ENCODE assay signal across 1 cellular context in the genomic region with DNA sequence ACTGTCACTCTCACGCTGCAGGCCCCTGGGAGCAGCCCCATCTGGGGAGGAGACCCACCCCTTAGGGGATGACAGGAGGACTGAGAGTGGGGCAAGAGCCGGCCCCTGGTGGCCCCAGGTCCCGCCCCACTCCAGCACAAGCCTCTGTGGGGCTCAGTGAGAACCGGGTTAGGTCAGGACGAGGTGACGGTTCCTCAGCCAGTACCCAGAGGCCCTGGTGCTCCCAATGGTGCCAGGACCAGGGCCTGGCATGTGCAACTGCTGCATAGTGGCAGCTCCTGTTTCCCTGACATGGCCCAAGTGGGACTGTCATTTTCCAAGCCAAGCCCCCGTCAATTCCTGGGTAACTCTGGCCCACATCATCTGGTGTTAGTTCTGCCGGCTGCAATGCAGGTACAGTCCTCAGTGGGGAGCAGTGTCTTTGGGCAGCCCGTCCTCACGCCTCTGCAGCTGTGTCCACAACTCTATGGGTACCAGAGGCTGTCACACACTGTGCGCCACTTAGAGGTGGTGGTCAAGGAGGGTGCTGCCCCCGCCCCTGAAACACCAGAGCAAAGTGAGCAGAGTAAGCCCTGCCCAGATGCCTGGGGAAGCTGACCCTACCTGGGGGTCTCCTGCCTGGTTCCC.
TF ChIP-seq lines count a peak whose summit lies in the region.

No MANE protein-coding gene starts in this region.

TF ChIP-seq in H1, 55 proteins besides CTCF, POLR2A, EP300 and RAD21:
- TF ChIP-seq HDAC2 (IDR thresholded peaks at IDR 0.05; ENCODE audit: borderline replicate concordance in 1 of 2, low read depth in 2 of 2, low read length in 2 of 2) (no peak), ASH2L (IDR thresholded peaks at IDR 0.05; ENCODE audit: low read length) (no peak), CBX5 (IDR thresholded peaks at IDR 0.05; ENCODE audit: low read depth, low read length) (no peak), RNF2 (IDR thresholded peaks at IDR 0.05; ENCODE audit: borderline replicate concordance, low read depth, low read length, missing control alignments, poor library complexity, severe bottlenecking) (no peak), SP4 (IDR thresholded peaks at IDR 0.05; ENCODE audit: low read length) (no peak), USF2 (IDR thresholded peaks at IDR 0.05; ENCODE audit: low read length) (no peak), TAF7 (optimal IDR thresholded peaks at IDR 0.05; ENCODE audit: borderline replicate concordance, low read depth, low read length) (no peak), SP2 (IDR thresholded peaks at IDR 0.05; ENCODE audit: low read length) (no peak), BRCA1 (IDR thresholded peaks at IDR 0.05; ENCODE audit: low read depth, low read length) (no peak), POLR2AphosphoS5 (IDR thresholded peaks at IDR 0.05; ENCODE audit: low read depth, low read length) (no peak), JUND (IDR thresholded peaks at IDR 0.05; ENCODE audit: low read length) (no peak), SIN3A (conservative IDR thresholded peaks at IDR 0.05 in 1 of 2, IDR thresholded peaks at IDR 0.05 in 1 of 2; ENCODE audit: low read depth in 1 of 2, low read length in 2 of 2) (no peak), POU5F1 (IDR thresholded peaks at IDR 0.05; ENCODE audit: low read depth, low read length) (no peak)
- TF ChIP-seq, protein P1, sequence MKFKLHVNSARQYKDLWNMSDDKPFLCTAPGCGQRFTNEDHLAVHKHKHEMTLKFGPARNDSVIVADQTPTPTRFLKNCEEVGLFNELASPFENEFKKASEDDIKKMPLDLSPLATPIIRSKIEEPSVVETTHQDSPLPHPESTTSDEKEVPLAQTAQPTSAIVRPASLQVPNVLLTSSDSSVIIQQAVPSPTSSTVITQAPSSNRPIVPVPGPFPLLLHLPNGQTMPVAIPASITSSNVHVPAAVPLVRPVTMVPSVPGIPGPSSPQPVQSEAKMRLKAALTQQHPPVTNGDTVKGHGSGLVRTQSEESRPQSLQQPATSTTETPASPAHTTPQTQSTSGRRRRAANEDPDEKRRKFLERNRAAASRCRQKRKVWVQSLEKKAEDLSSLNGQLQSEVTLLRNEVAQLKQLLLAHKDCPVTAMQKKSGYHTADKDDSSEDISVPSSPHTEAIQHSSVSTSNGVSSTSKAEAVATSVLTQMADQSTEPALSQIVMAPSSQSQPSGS (IDR thresholded peaks at IDR 0.05; ENCODE audit: low read length), result no peak
- TF ChIP-seq, protein P2, sequence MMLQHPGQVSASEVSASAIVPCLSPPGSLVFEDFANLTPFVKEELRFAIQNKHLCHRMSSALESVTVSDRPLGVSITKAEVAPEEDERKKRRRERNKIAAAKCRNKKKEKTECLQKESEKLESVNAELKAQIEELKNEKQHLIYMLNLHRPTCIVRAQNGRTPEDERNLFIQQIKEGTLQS (IDR thresholded peaks at IDR 0.05; ENCODE audit: insufficient read depth, low read depth, low read length), result no peak
TF ChIP-seq in H1: peak in this region for 0.
